In the genomic region with DNA sequence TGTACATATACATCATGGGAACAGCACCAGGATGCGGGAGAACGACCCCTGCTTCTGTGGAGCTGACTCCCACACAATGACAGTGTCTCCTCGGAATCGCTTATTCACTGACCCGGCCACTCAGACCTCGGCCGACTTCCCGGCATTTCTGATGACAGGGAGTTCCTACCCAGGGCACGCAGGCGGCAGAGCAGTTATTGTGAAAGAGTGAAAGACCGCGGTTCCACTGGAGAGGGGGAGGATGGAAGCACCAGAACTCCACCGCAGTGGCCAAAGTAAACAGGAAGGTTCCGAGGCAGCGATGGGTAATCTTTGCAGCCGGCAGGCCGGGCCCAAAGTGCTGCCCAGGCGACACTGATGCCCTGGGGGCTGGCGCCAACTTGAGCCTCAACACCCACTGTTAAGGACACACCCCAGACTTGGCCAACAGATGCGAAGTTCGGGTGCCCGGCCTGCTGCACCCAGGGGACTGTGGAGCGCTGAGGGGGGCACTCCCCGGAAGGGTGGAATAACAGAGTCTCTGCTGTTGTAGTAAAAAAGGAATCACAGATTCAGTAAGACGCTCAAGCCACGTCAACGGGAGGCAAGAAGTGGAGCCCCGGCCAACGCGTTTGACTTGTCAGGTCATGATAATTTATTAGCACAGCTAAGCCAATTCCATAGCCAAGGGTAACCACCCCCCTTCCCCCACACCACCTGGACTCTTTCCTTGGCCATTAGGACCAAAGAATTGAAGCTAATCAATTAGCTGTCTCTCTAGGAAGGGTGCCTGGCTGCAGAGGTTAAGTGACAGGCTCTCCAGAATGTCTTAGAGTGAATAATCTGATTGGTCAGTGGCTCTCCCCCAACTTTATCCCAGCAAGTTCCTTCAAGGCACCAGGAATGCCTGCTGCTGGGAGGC, we compare ENCODE assay signal across 9 cellular contexts. TPM values are rescaled to one million over a fixed set of nuclear protein-coding genes. Genes with fewer than 3 reads are reported as not detected.
DNase-seq lines count a peak whose midpoint lies in the region; ATAC-seq, FAIRE-seq and TF ChIP-seq lines count a peak whose summit lies in the region.
"Had no signal": no experiment of that assay in that cellular context is flagged by ENCODE, and none has a peak within 500 bp of the region (broad histone marks: within the 10 kb centered on the region; RNA-seq: fewer than 3 reads in every experiment).

No MANE protein-coding gene starts in this region.

- no peaks in the 10 kb centered on the region for H3K9me3 Mint-ChIP-seq in chondrocyte (ENCODE audit: low read depth)
- H3K9me3 Mint-ChIP-seq in activated T-cell treated with anti-CD3 and anti-CD28 coated beads, Interleukin-2, amount 50 U/mL, for 72 hours = no peaks in the 10 kb centered on the region

- intact Hi-C loops in HepG2 (cut with micrococcal nuclease; ENCODE audit: unreplicated experiment) = no loop called here

- ATAC-seq in HepG2 (peak; percentile 88), GM18907 (IDR thresholded peaks at IDR 0.05; ENCODE audit: unreplicated experiment) (no peak)
- ATAC-seq in activated T-cell treated with anti-CD3 and anti-CD28 coated beads, Interleukin-2, amount 50 U/mL, for 72 hours (replicated peaks in 1 of 2) = no peak
- ATAC-seq: GM12878 had no signal

- no peak for TF ChIP-seq POLR2A in HepG2 (IDR thresholded peaks at IDR 0.05; ENCODE audit: insufficient read depth in 1 of 2, low read depth in 2 of 2, low read length in 2 of 2)

- no peak overlapping the region; a peak in 1 of 22 replicates for H3K27ac ChIP-seq in BLaER1 treated with 17β-estradiol and CSF1 and Interleukin-3, amounts not matched to agents 10 nM and 100 nM
- H3K27ac ChIP-seq in HepG2 (ENCODE audit: extremely low read length, insufficient read depth, low read length) (peak overlapping the region; percentile 57), SJCRH30 (no peak overlapping the region)

- peaks cover 31 to 90% (median 60%) of the 10 kb centered on the region in 11 experiments for H3K36me3 ChIP-seq in BLaER1 treated with 17β-estradiol and CSF1 and Interleukin-3, amounts not matched to agents 10 nM and 100 nM
- H3K36me3 ChIP-seq in HepG2 (replicated peaks in 1 of 2; ENCODE audit: control insufficient read depth in 1 of 2, insufficient read depth in 2 of 2, low read length in 2 of 2) (peaks cover 5 to 25% of the 10 kb centered on the region in 2 experiments), SJCRH30 (no peaks in the 10 kb centered on the region; the same call in 1 of the 2 replicates)

- TF ChIP-seq CTCF in chondrocyte (IDR thresholded peaks at IDR 0.05) (no peak), HepG2 (CRISPR knock-in tag; IDR thresholded peaks at IDR 0.05) (no peak)

- BruUV-seq in HepG2 (replicated peaks; lab: Mats Ljungman, UMichigan) = no TSS peak

- H3K27me3 Mint-ChIP-seq in chondrocyte (ENCODE audit: low read depth) = no peaks in the 10 kb centered on the region
- H3K27me3 Mint-ChIP-seq in activated T-cell treated with anti-CD3 and anti-CD28 coated beads, Interleukin-2, amount 50 U/mL, for 72 hours (ENCODE audit: low read depth) = no peaks in the 10 kb centered on the region

- H3K79me2 ChIP-seq in HepG2 (ENCODE audit: insufficient read depth, low read length) = peaks cover 84% of the 10 kb centered on the region

- no peak overlapping the region for H3K4me3 ChIP-seq in BLaER1 treated with 17β-estradiol and CSF1 and Interleukin-3, amounts not matched to agents 10 nM and 100 nM
- H3K4me3 ChIP-seq in HepG2 (replicated peaks in 1 of 3; ENCODE audit: insufficient read depth in 1 of 3, low read depth in 2 of 3, low read length in 3 of 3) (peak overlapping the region; percentile 4 to 62 (median 14); a peak in 4 of 6 replicates), SJCRH30 (no peak overlapping the region)
- H3K4me3 ChIP-seq: GM12878 had no signal

- H4K20me1 ChIP-seq in BLaER1 treated with 17β-estradiol and CSF1 and Interleukin-3, amounts not matched to agents 10 nM and 100 nM = peaks cover 100% of the 10 kb centered on the region in 11 experiments; a peak in 21 of 22 replicates
- H4K20me1 ChIP-seq in HepG2 (ENCODE audit: insufficient read depth, low read length) = peaks cover 29% of the 10 kb centered on the region; the same call in 1 of the 2 replicates

- in situ Hi-C loops in HepG2 (cut with HindIII; ENCODE audit: extremely low pct_ligation_motif_present, low pct_unique_long_range_greater_than_20kb) = no loop called here

- peak overlapping the region in 10 of 11 experiments; percentile 11 to 99 (median 92); a peak in 10 of 22 replicates for H3K4me2 ChIP-seq in BLaER1 treated with 17β-estradiol and CSF1 and Interleukin-3, amounts not matched to agents 10 nM and 100 nM
- peak overlapping the region; percentile 68 for H3K4me2 ChIP-seq in HepG2 (ENCODE audit: low read depth, low read length)

- peaks cover 51 to 75% (median 68%) of the 10 kb centered on the region in 10 experiments for H3K4me1 ChIP-seq in BLaER1 treated with 17β-estradiol and CSF1 and Interleukin-3, amounts not matched to agents 10 nM and 100 nM
- H3K4me1 ChIP-seq in HepG2 (ENCODE audit: insufficient read depth, low read length) = peaks cover 66% of the 10 kb centered on the region
- peaks cover 2% of the 10 kb centered on the region; the same call in 1 of the 2 replicates for H3K4me1 ChIP-seq in SJCRH30

- peak; percentile 10; the same call in 1 of the 2 replicates for TF ChIP-seq RAD21 in HepG2 (CRISPR knock-in tag; IDR thresholded peaks at IDR 0.05)

- peak overlapping the region; percentile 99 for H3K27ac Mint-ChIP-seq in chondrocyte (ENCODE audit: unreplicated experiment)
- no peak overlapping the region for H3K27ac Mint-ChIP-seq in activated T-cell treated with anti-CD3 and anti-CD28 coated beads, Interleukin-2, amount 50 U/mL, for 72 hours

- H2AFZ ChIP-seq in HepG2 (ENCODE audit: low read length) = no peak overlapping the region

- peaks cover 10% of the 10 kb centered on the region for H3K36me3 Mint-ChIP-seq in chondrocyte (ENCODE audit: low read depth)
- H3K36me3 Mint-ChIP-seq in activated T-cell treated with anti-CD3 and anti-CD28 coated beads, Interleukin-2, amount 50 U/mL, for 72 hours (ENCODE audit: insufficient read depth in 2 of 2) = peaks cover 4% of the 10 kb centered on the region in 2 donors

- WGBS in HepG2 (ENCODE audit: low lambda C conversion rate) = 2% methylated on average over 14 of the region's 30 CpGs

- POLR2A ChIA-PET in HepG2 (lab: Yijun Ruan, JAX) = interaction anchor here (1.0 kb wide), 1 partner anchor 151 kb away, joined by 3 read pairs; a partner anchor contains a TSS

- peak overlapping the region in 1 of 11 experiments; percentile 29; a peak in 1 of 22 replicates for H3K9ac ChIP-seq in BLaER1 treated with 17β-estradiol and CSF1 and Interleukin-3, amounts not matched to agents 10 nM and 100 nM
- H3K9ac ChIP-seq in HepG2 (ENCODE audit: insufficient read depth, low read depth, low read length) = peak overlapping the region; percentile 30

- H3K9me3 ChIP-seq in BLaER1 treated with 17β-estradiol and CSF1 and Interleukin-3, amounts not matched to agents 10 nM and 100 nM (replicated peaks in 1 of 11) = no peaks in the 10 kb centered on the region
- H3K9me3 ChIP-seq in HepG2 (ENCODE audit: low read length) (no peaks in the 10 kb centered on the region), SJCRH30 (replicated peaks) (no peaks in the 10 kb centered on the region)

- H3K4me1 Mint-ChIP-seq in chondrocyte (ENCODE audit: low read depth) = peaks cover 94% of the 10 kb centered on the region
- peaks cover 56% of the 10 kb centered on the region for H3K4me1 Mint-ChIP-seq in activated T-cell treated with anti-CD3 and anti-CD28 coated beads, Interleukin-2, amount 50 U/mL, for 72 hours (ENCODE audit: low read depth)

- H3K27me3 ChIP-seq in BLaER1 treated with 17β-estradiol and CSF1 and Interleukin-3, amounts not matched to agents 10 nM and 100 nM = no peaks in the 10 kb centered on the region
- H3K27me3 ChIP-seq in HepG2 (ENCODE audit: control insufficient read depth in 1 of 2, insufficient read depth in 2 of 2, low read length in 2 of 2) (no peaks in the 10 kb centered on the region), SJCRH30 (no peaks in the 10 kb centered on the region)

- peak; percentile 83 for FAIRE-seq in HepG2 (lab: Jason Lieb, UNC)
- FAIRE-seq: GM12878 had no signal

- CTCF ChIA-PET in HepG2 (lab: Yijun Ruan, JAX; ENCODE audit: low intra/inter-chr PET ratio, low total read pairs) = no interaction called here

- peak overlapping the region; percentile 59 for H3K4me3 Mint-ChIP-seq in chondrocyte (ENCODE audit: unreplicated experiment)
- H3K4me3 Mint-ChIP-seq in activated T-cell treated with anti-CD3 and anti-CD28 coated beads, Interleukin-2, amount 50 U/mL, for 72 hours = no peak overlapping the region

- TF ChIP-seq EP300 in HepG2 (IDR thresholded peaks at IDR 0.05; ENCODE audit: low read depth in 2 of 2, low read length in 2 of 2) (peak; percentile 49 to 54; a peak in 2 of 4 replicates), HepG2 (CRISPR knock-in tag; IDR thresholded peaks at IDR 0.05; ENCODE audit: borderline replicate concordance) (no peak; the same call in 1 of the 2 replicates)

- DNase-seq in NCI-H226 (peak; percentile 88), chondrocyte (ENCODE audit: low spot score) (no peak), HepG2 (ENCODE audit: low spot score) (peak; percentile 89), superior temporal gyrus (ENCODE audit: extremely low spot score) (peak; percentile 32), SJCRH30 (no peak)
- DNase-seq in activated T-cell treated with anti-CD3 and anti-CD28 coated beads, Interleukin-2, amount 50 U/mL, for 72 hours = no peak

RNA-seq across cellular contexts. Expression of a gene that starts 5.8 kb away (rescaled TPM):
- total RNA-seq in chondrocyte = 57.7 to 61.2 TPM (median 60.9 TPM) in 3 replicates
- total RNA-seq in HepG2 (2016; rRNA removed; fragmentation: Illumina TruSeq; extraction: Trizol) = 11.6 and 12.2 TPM in 2 replicates
- 8.6 and 9.6 TPM in 2 replicates for total RNA-seq in HepG2 (2016; cell fraction: cytosol; rRNA removed; fragmentation: Illumina TruSeq; extraction: Trizol; ENCODE audit: low read depth)
- total RNA-seq in HepG2 (2016; cell fraction: insoluble cytoplasmic fraction; rRNA removed; fragmentation: Illumina TruSeq; extraction: Trizol) = 9.5 and 12.5 TPM in 2 replicates
- 12.7 and 15.3 TPM in 2 replicates for total RNA-seq in HepG2 (2016; cell fraction: membrane; rRNA removed; fragmentation: Illumina TruSeq; extraction: Trizol)
- total RNA-seq in HepG2 (2016; cell fraction: nucleus; rRNA removed; fragmentation: Illumina TruSeq; extraction: Trizol) = 8.8 and 10.0 TPM in 2 replicates
- 11.7 and 12.7 TPM in 2 replicates for polyA plus RNA-seq in HepG2 (2011; rRNA removed)
- 7.4 and 11.8 TPM in 2 replicates for polyA plus RNA-seq in HepG2 (2011; cell fraction: cytosol; rRNA removed)
- polyA plus RNA-seq in HepG2 (2011; cell fraction: nucleus; rRNA removed) = 27.2 and 40.6 TPM in 2 replicates
- 11.3 and 13.5 TPM in 2 replicates for polyA plus RNA-seq in HepG2 (2012)
- polyA plus RNA-seq in HepG2 (2016; cell fraction: cytosol; fragmentation: Illumina TruSeq; extraction: Trizol; ENCODE audit: low read depth) = 4.7 and 6.0 TPM in 2 replicates
- 21.6 and 27.3 TPM in 2 replicates for polyA plus RNA-seq in HepG2 (2016; cell fraction: insoluble cytoplasmic fraction; fragmentation: Illumina TruSeq; extraction: Trizol; ENCODE audit: low read depth)
- 15.1 and 15.5 TPM in 2 replicates for polyA plus RNA-seq in HepG2 (2016; cell fraction: membrane; fragmentation: Illumina TruSeq; extraction: Trizol; ENCODE audit: low read depth)
- 29.9 and 38.7 TPM in 2 replicates for polyA plus RNA-seq in HepG2 (2016; cell fraction: nucleus; fragmentation: Illumina TruSeq; extraction: Trizol; ENCODE audit: insufficient read depth, low read depth)
- 22.8 and 26.1 TPM in 2 replicates for polyA minus RNA-seq in HepG2 (2011; rRNA and poly(A)+ RNA removed; ENCODE audit: low replicate concordance)
- polyA minus RNA-seq in HepG2 (2011; cell fraction: cytosol; rRNA and poly(A)+ RNA removed) = 20.7 and 22.7 TPM in 2 replicates
- polyA minus RNA-seq in HepG2 (2011; cell fraction: nucleus; rRNA and poly(A)+ RNA removed) = 5.4 and 5.6 TPM in 2 replicates
- 10 to 100 TPM; 39.9 to 44.5 TPM for total RNA-seq in activated T-cell treated with anti-CD3 and anti-CD28 coated beads, Interleukin-2, amount 50 U/mL, for 72 hours
- 23.3 and 23.8 TPM in 2 replicates for total RNA-seq in SJCRH30 (2014; rRNA removed; shearing (Covaris generic))

RNA-seq across cellular contexts. Expression of a gene that starts 59.5 kb away (rescaled TPM):
- total RNA-seq in chondrocyte (not detected in 3 replicates), HepG2 (2016; rRNA removed; fragmentation: Illumina TruSeq; extraction: Trizol) (not detected in 2 replicates)
- not detected in 2 replicates for total RNA-seq in HepG2 (2016; cell fraction: cytosol; rRNA removed; fragmentation: Illumina TruSeq; extraction: Trizol; ENCODE audit: low read depth)
- total RNA-seq in HepG2 (2016; cell fraction: insoluble cytoplasmic fraction; rRNA removed; fragmentation: Illumina TruSeq; extraction: Trizol) = not detected in 2 replicates
- not detected in 2 replicates for total RNA-seq in HepG2 (2016; cell fraction: membrane; rRNA removed; fragmentation: Illumina TruSeq; extraction: Trizol)
- total RNA-seq in HepG2 (2016; cell fraction: nucleus; rRNA removed; fragmentation: Illumina TruSeq; extraction: Trizol) = not detected in 2 replicates
- not detected in 2 replicates for polyA plus RNA-seq in HepG2 (2011; rRNA removed)
- not detected in 2 replicates for polyA plus RNA-seq in HepG2 (2011; cell fraction: cytosol; rRNA removed)
- not detected in 2 replicates for polyA plus RNA-seq in HepG2 (2011; cell fraction: nucleus; rRNA removed)
- polyA plus RNA-seq in HepG2 (2012) = not detected in 2 replicates
- polyA plus RNA-seq in HepG2 (2016; cell fraction: cytosol; fragmentation: Illumina TruSeq; extraction: Trizol; ENCODE audit: low read depth) = not detected in 2 replicates
- polyA plus RNA-seq in HepG2 (2016; cell fraction: insoluble cytoplasmic fraction; fragmentation: Illumina TruSeq; extraction: Trizol; ENCODE audit: low read depth) = not detected in 2 replicates
- not detected in 2 replicates for polyA plus RNA-seq in HepG2 (2016; cell fraction: membrane; fragmentation: Illumina TruSeq; extraction: Trizol; ENCODE audit: low read depth)
- polyA plus RNA-seq in HepG2 (2016; cell fraction: nucleus; fragmentation: Illumina TruSeq; extraction: Trizol; ENCODE audit: insufficient read depth, low read depth) = not detected in 2 replicates
- not detected in 2 replicates for polyA minus RNA-seq in HepG2 (2011; rRNA and poly(A)+ RNA removed; ENCODE audit: low replicate concordance)
- not detected in 2 replicates for polyA minus RNA-seq in HepG2 (2011; cell fraction: cytosol; rRNA and poly(A)+ RNA removed)
- polyA minus RNA-seq in HepG2 (2011; cell fraction: nucleus; rRNA and poly(A)+ RNA removed) = not detected in 2 replicates
- total RNA-seq in activated T-cell treated with anti-CD3 and anti-CD28 coated beads, Interleukin-2, amount 50 U/mL, for 72 hours = under 1 TPM in 1 of 2 donors, not detected in 1; 0.34 TPM
- not detected in 2 replicates for total RNA-seq in SJCRH30 (2014; rRNA removed; shearing (Covaris generic))
- total RNA-seq: GM12878 had no signal
- polyA plus RNA-seq: GM12878 had no signal

Comparison
In these comparisons a context has a peak if more than half of its experiments do, and no peak if none do; other contexts are left out.
1. H3K4me3 ChIP-seq: peak in HepG2 (3 of 3); none in BLaER1 treated with 17β-estradiol and CSF1 and Interleukin-3, amounts not matched to agents 10 nM and 100 nM (0 of 10) and SJCRH30 (single experiment).
2. DNase-seq: peak in NCI-H226 (single experiment), HepG2 (single experiment) and superior temporal gyrus (single experiment); none in chondrocyte (single experiment), activated T-cell treated with anti-CD3 and anti-CD28 coated beads, Interleukin-2, amount 50 U/mL, for 72 hours (0 of 2) and SJCRH30 (0 of 2).